1 cellular context compared by ENCODE assay signal in genomic region chr5:108788142-108788541, GRCh38.
TF ChIP-seq lines count a peak whose summit lies in the region.

No MANE protein-coding gene starts in this region.

TF ChIP-seq in K562, 482 proteins besides CTCF, POLR2A, EP300 and RAD21 (continued from another document):
- TF ChIP-seq ZNF140 (CRISPR knock-in tag; IDR thresholded peaks at IDR 0.05), result no peak
- no peak for TF ChIP-seq ZNF561 (CRISPR knock-in tag; conservative IDR thresholded peaks at IDR 0.05)
- no peak for TF ChIP-seq DACH1 (IDR thresholded peaks at IDR 0.05; ENCODE audit: partially characterized antibody)
- TF ChIP-seq NELFE (IDR thresholded peaks at IDR 0.05; ENCODE audit: insufficient read depth, insufficient read length), result no peak
